8 cellular contexts compared by ENCODE assay signal in the genomic region with DNA sequence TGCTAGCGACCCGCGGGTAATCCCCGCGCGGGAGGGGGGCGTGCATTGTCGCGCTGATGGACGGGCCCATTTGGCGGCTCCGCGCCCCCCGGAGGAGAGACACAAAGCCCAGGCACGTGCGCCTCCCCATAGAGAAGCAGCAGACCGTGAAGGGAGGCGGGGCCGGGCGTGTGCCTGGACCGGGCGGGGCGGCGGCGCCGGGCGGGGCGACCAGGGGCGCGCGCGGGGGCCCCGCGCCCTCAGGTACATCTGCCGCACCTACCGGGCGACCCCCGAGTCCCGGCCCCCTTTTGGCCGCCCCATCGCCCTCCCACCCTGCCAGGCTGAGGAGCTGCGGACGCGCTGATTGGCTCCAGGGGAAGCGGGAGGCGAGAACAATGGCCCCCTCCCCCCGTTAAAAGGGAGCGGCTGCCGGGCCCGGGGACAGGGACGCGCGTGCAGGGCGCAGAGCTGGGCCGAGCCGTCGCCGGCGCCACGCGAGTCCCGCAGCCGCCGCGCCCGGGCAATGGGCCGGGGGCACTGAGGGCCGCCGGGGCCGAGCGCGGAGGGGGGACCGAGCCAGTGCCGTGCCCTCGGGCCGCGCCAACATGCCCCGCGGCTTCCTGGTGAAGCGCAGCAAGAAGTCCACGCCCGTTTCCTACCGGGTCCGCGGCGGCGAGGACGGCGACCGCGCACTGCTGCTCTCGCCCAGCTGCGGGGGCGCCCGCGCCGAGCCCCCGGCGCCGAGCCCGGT. TPM values are rescaled to one million over a fixed set of nuclear protein-coding genes. Genes with fewer than 3 reads are reported as not detected.
DNase-seq lines count a peak whose midpoint lies in the region; ATAC-seq, FAIRE-seq and TF ChIP-seq lines count a peak whose summit lies in the region.

A gene with protein sequence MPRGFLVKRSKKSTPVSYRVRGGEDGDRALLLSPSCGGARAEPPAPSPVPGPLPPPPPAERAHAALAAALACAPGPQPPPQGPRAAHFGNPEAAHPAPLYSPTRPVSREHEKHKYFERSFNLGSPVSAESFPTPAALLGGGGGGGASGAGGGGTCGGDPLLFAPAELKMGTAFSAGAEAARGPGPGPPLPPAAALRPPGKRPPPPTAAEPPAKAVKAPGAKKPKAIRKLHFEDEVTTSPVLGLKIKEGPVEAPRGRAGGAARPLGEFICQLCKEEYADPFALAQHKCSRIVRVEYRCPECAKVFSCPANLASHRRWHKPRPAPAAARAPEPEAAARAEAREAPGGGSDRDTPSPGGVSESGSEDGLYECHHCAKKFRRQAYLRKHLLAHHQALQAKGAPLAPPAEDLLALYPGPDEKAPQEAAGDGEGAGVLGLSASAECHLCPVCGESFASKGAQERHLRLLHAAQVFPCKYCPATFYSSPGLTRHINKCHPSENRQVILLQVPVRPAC (plus strand): TSS at position 424 of the 733 bp plus-strand sequence. CDS start 164 bp downstream, at position 588.

- H3K4me1 ChIP-seq in pancreas = peaks cover 0 to 6% (median 0%) of the 10 kb centered on the region in 3 donors

- no peak within 1 kb of the TSS for H3K27ac ChIP-seq in coronary artery
- H3K27ac ChIP-seq in pancreas = no peak within 1 kb of the TSS

- peak within 1 kb of the TSS; percentile 69 for H3K4me3 ChIP-seq in coronary artery
- H3K4me3 ChIP-seq in pancreas = peak within 1 kb of the TSS in 2 of 4 donors; percentile 29 to 42
- H3K4me3 ChIP-seq in MG63 = no peak within 1 kb of the TSS

- H3K27me3 ChIP-seq in pancreas (peaks cover 0 to 45% (median 9%) of the 10 kb centered on the region in 4 donors), MG63 (peaks cover 23% of the 10 kb centered on the region)

- intact Hi-C loops in cardiac septum (cut with DNase I) (no loop called here), left ventricle myocardium superior (cut with micrococcal nuclease) (no loop called here), pancreas (cut with DNase I) (loop anchor here in 1 of 3 donors (10.0 kb wide), 1 partner anchor 197 kb away; no protein-coding TSS in a partner anchor)

- DNase-seq in cardiac septum (ENCODE audit: low spot score) (peak; percentile 49), left ventricle myocardium superior (no peak), NCI-H526 treated with DMSO at 0.1 percent for 48 hours (lab: John Stamatoyannopoulos, UW) (peak; percentile 82), coronary artery (ENCODE audit: low spot score) (no peak), pancreas (peak in 1 of 6 donors; percentile 65), ureter (ENCODE audit: low spot score) (no peak), MG63 (no peak)

- TF ChIP-seq CTCF in coronary artery (IDR thresholded peaks at IDR 0.05) = no peak
- TF ChIP-seq CTCF in pancreas (IDR thresholded peaks at IDR 0.05) = no peak

- ATAC-seq in left ventricle myocardium superior (no peak), pancreas (peak in 3 of 4 donors; percentile 14 to 58 (median 37)), GM21786 (IDR thresholded peaks at IDR 0.05; ENCODE audit: unreplicated experiment) (no peak)

- no peaks in the 10 kb centered on the region for H3K36me3 ChIP-seq in pancreas
- no peaks in the 10 kb centered on the region for H3K36me3 ChIP-seq in MG63

- H3K9me3 ChIP-seq in pancreas (no peaks in the 10 kb centered on the region), MG63 (no peaks in the 10 kb centered on the region)

- WGBS in pancreas, 2 donors = 1% methylated on average over 68 to 101 of the region's 101 CpGs

- no peak for FAIRE-seq in pancreas (lab: Jason Lieb, UNC)

RNA-seq across cellular contexts. Expression of the gene that starts here (rescaled TPM):
- total RNA-seq in cardiac septum = not detected
- total RNA-seq in left ventricle myocardium superior = not detected
- total RNA-seq in pancreas = 1 to 10 TPM; 1.1 to 5.4 (median 2.7) TPM
- 10 to 100 TPM in 1 of 2 donors, 1 to 10 TPM in 1; 5.5 to 23.7 TPM for polyA plus RNA-seq in pancreas
- not detected for total RNA-seq in ureter
- not detected in 2 replicates for total RNA-seq in MG63 (2014; rRNA removed; shearing (Covaris generic); ENCODE audit: low replicate concordance)

Comparison
In these comparisons a context has a peak if more than half of its experiments do, and no peak if none do; other contexts are left out.
1. Peak in DNase-seq in cardiac septum; RNA of the gene not detected or under 1 TPM.
2. ATAC-seq: peak in pancreas (3 of 4); none in left ventricle myocardium superior (single experiment) and GM21786 (single experiment).